ENCODE assay signal across 12 cellular contexts in genomic region chr4:87506974-87507701, GRCh38. TPM values are rescaled to one million over a fixed set of nuclear protein-coding genes. Genes with fewer than 3 reads are reported as not detected.
A peak's percentile ranks its signal among the peaks of the same experiment; 100 is the strongest.
DNase-seq lines count a peak whose midpoint lies in the region; ATAC-seq, FAIRE-seq and TF ChIP-seq lines count a peak whose summit lies in the region.
"Had no signal": no experiment of that assay in that cellular context is flagged by ENCODE, and none has a peak within 500 bp of the region (broad histone marks: within the 10 kb centered on the region; RNA-seq: fewer than 3 reads in every experiment).

No MANE protein-coding gene starts in this region.

- DNase-seq in RKO (ENCODE audit: low spot score) (peak; percentile 34), vagina (ENCODE audit: extremely low spot score in 2 of 2) (no peak), right lobe of liver (no peak), MG63 (no peak)
- DNase-seq: activated CD8-positive, alpha-beta memory T cell treated with anti-CD3 and anti-CD28 coated beads, Interleukin-2, amount 50 U/mL, for 48 hours; anterior cingulate cortex; GF-D8; NCI-H1436 had no signal

- no peak overlapping the region for H3K4me3 ChIP-seq in muscle layer of colon (ENCODE audit: low read depth in 1 of 2, low read length in 2 of 2)
- H3K4me3 ChIP-seq in vagina = no peak overlapping the region
- no peak overlapping the region for H3K4me3 ChIP-seq in right lobe of liver
- H3K4me3 ChIP-seq in MG63 = no peak overlapping the region
- H3K4me3 ChIP-seq: neural progenitor cell had no signal

- H3K27me3 ChIP-seq in muscle layer of colon (ENCODE audit: control insufficient read depth in 1 of 2, insufficient read depth in 2 of 2, low read length in 2 of 2) (no peaks in the 10 kb centered on the region), vagina (no peaks in the 10 kb centered on the region), right lobe of liver (no peaks in the 10 kb centered on the region), MG63 (no peaks in the 10 kb centered on the region)

- peak; percentile 96 for FAIRE-seq in endometrium (lab: Jason Lieb, UNC)

- no peak overlapping the region for H3K9ac ChIP-seq in muscle layer of colon (ENCODE audit: low read length)
- H3K9ac ChIP-seq: neural progenitor cell had no signal

- no peak for TF ChIP-seq CTCF in vagina (IDR thresholded peaks at IDR 0.05)
- TF ChIP-seq CTCF in right lobe of liver (IDR thresholded peaks at IDR 0.05) = no peak

- ATAC-seq in right lobe of liver (no peak), HG02588 (IDR thresholded peaks at IDR 0.05; ENCODE audit: unreplicated experiment) (no peak)

- H3K9me3 ChIP-seq in muscle layer of colon (ENCODE audit: low read length) (no peaks in the 10 kb centered on the region), vagina (no peaks in the 10 kb centered on the region), right lobe of liver (no peaks in the 10 kb centered on the region), MG63 (no peaks in the 10 kb centered on the region)

- TF ChIP-seq POLR2A in vagina (IDR thresholded peaks at IDR 0.05) (no peak), right lobe of liver (IDR thresholded peaks at IDR 0.05) (no peak)

- H3K4me1 ChIP-seq in muscle layer of colon (ENCODE audit: insufficient read depth, low read length) (peaks cover 32% of the 10 kb centered on the region), vagina (peaks cover 50% of the 10 kb centered on the region), right lobe of liver (peaks cover 0 to 8% (median 2%) of the 10 kb centered on the region in 4 donors)
- H3K4me1 ChIP-seq: neural progenitor cell had no signal

- 70% methylated on average over 4 of the region's 4 CpGs for WGBS in right lobe of liver (ENCODE audit: insufficient coverage, low coverage, low lambda C conversion rate, missing lambda C conversion rate)

- intact Hi-C loops in vagina (cut with DNase I) = no loop called here
- intact Hi-C loops in right lobe of liver (cut with DNase I) = no loop called here

- peak overlapping the region; percentile 3 for H3K27ac ChIP-seq in muscle layer of colon (ENCODE audit: low read depth, low read length)
- peak overlapping the region; percentile 74 for H3K27ac ChIP-seq in vagina
- no peak overlapping the region for H3K27ac ChIP-seq in right lobe of liver
- H3K27ac ChIP-seq: neural progenitor cell had no signal

- H3K36me3 ChIP-seq in muscle layer of colon (ENCODE audit: insufficient read depth, low read length) (peaks cover 21% of the 10 kb centered on the region), vagina (peaks cover 0 to 14% of the 10 kb centered on the region in 2 donors), right lobe of liver (no peaks in the 10 kb centered on the region), MG63 (no peaks in the 10 kb centered on the region)
- H3K36me3 ChIP-seq: neural progenitor cell had no signal

RNA-seq across cellular contexts. Expression of gene SPARCL1, which starts 22.0 kb away (rescaled TPM):
- 558 TPM for total RNA-seq in vagina
- total RNA-seq in right lobe of liver = 10 to 100 TPM in 3 of 6 experiments, 1 to 10 TPM in 3; 5.3 to 14.3 (median 9.1) TPM
- not detected in 2 replicates for total RNA-seq in MG63 (2014; rRNA removed; shearing (Covaris generic); ENCODE audit: low replicate concordance)

Comparison
In these comparisons a context has a peak if more than half of its experiments do, and no peak if none do; other contexts are left out.
1. H3K27ac ChIP-seq: peak in muscle layer of colon (single experiment) and vagina (single experiment); none in right lobe of liver (0 of 3).
2. RNA of gene SPARCL1, which starts 22.0 kb away (total RNA-seq): 558 TPM in vagina (single experiment); 5.3 to 14.3 TPM in right lobe of liver and not detected in MG63; every median in the first group is over 10 times any median in the second.